8 cellular contexts compared by ENCODE assay signal in the genomic region with DNA sequence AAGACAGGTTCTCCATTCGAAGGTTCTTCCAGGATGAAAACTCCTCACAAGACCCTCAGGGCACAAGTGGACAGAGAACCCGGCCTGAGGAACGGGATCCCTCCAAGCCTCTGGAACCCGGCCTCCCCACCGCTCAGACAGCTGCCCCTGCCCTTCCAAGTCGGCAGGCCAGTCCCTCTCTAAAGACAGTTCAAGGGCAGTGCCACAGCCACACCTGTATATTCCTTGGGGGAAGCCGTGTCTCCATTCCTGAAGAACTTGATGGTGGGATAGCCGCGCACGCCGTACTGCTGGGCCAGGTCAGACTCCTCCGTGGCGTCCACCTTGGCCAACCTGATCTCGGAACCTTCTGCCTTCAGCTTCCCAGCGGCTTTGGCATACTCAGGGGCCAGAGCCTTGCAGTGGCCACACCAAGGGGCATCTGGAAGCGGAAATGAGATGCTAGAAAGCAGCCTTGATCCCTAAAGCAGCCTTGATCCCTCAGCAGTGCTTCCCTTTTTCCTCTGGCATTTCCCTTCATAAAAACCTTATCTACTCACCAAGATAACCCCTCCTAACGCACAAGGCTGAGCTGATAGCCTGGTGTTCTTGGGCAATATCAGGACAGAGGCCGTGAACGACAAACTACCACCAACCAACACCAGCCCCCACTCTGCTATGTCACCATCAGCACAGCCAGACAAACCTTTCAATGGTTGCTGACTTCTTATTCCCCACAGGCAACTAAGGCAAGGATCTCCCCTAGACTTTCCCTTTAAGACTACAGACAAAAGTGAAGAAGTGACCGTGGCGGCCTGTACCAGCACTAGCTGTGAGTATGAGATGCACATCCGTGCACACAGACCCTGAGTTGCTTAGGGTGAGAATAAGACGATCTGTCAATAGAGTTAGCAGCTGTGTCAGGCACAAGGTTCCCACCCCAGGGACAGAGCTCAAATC. TPM values are rescaled to one million over a fixed set of nuclear protein-coding genes. Genes with fewer than 3 reads are reported as not detected.
DNase-seq lines count a peak whose midpoint lies in the region; ATAC-seq, FAIRE-seq and TF ChIP-seq lines count a peak whose summit lies in the region.

No MANE protein-coding gene starts in this region.

- TF ChIP-seq POLR2A in GM12891 (IDR thresholded peaks at IDR 0.05; ENCODE audit: low read depth, low read length): peak; percentile 9; the same call in 1 of the 2 replicates

- H3K79me2 ChIP-seq in fibroblast of lung (ENCODE audit: control insufficient read depth, insufficient read depth, low read length): peaks cover 79% of the 10 kb centered on the region

- H3K9me3 ChIP-seq in RWPE2 (ENCODE audit: severe bottlenecking) (no peaks in the 10 kb centered on the region), fibroblast of lung (ENCODE audit: control insufficient read depth, insufficient read depth, low read depth, low read length) (no peaks in the 10 kb centered on the region)

- peak overlapping the region; percentile 73 for H3K27ac ChIP-seq in RWPE2 (ENCODE audit: poor library complexity, severe bottlenecking)
- peak overlapping the region; percentile 87 for H3K27ac ChIP-seq in fibroblast of lung (ENCODE audit: insufficient read depth, low read length)

- peak overlapping the region; percentile 80 for H3K4me3 ChIP-seq in RWPE2 (ENCODE audit: severe bottlenecking)
- H3K4me3 ChIP-seq in fibroblast of lung (replicated peaks in 1 of 4; ENCODE audit: control extremely low read depth in 1 of 4, insufficient read depth in 1 of 4, low read depth in 3 of 4, low read length in 4 of 4): peak overlapping the region; percentile 77 to 100 (median 97)
- H3K4me3 ChIP-seq in skeletal muscle cell (ENCODE audit: low read depth, low read length): peak overlapping the region; percentile 93

- H3K27me3 ChIP-seq in RWPE2 (ENCODE audit: insufficient read depth, poor library complexity, severe bottlenecking): no peaks in the 10 kb centered on the region
- no peaks in the 10 kb centered on the region for H3K27me3 ChIP-seq in fibroblast of lung (ENCODE audit: control insufficient read depth, insufficient read depth, low read length)

- H3K4me1 ChIP-seq in RWPE2 (ENCODE audit: insufficient read depth, poor library complexity, severe bottlenecking) (peaks cover 8% of the 10 kb centered on the region), fibroblast of lung (ENCODE audit: control insufficient read depth, extremely low read depth, insufficient read depth, low read length) (peaks cover 23% of the 10 kb centered on the region)

- DNase-seq in GM12891 (ENCODE audit: insufficient read length, low spot score) (no peak), RWPE2 (ENCODE audit: low spot score) (no peak), fibroblast of lung (ENCODE audit: low read depth in 2 of 2) (peak in 1 of 2 donors; percentile 18), skeletal muscle cell (ENCODE audit: low read depth) (no peak), GOT3 (lab: John Stamatoyannopoulos, UW) (no peak), NCI-H526 (lab: John Stamatoyannopoulos, UW) (no peak), NCI-H2171 treated with DMSO at 0.1 percent for 48 hours (lab: John Stamatoyannopoulos, UW) (no peak)

- no peaks in the 10 kb centered on the region for H4K20me1 ChIP-seq in fibroblast of lung (ENCODE audit: control insufficient read depth, extremely low read depth, insufficient read depth, low read length)

- H3K4me2 ChIP-seq in fibroblast of lung (ENCODE audit: extremely low read depth, insufficient read depth, low read length): peak overlapping the region; percentile 100

- FAIRE-seq in GM12891 (lab: Jason Lieb, UNC): peak; percentile 72

- TF ChIP-seq CTCF in RWPE2 (IDR thresholded peaks at IDR 0.05; ENCODE audit: poor library complexity, severe bottlenecking) (no peak), fibroblast of lung (conservative IDR thresholded peaks at IDR 0.05 in 1 of 2, IDR thresholded peaks at IDR 0.05 in 1 of 2; ENCODE audit: low read depth in 1 of 2, low read length in 2 of 2) (no peak)

- H3K36me3 ChIP-seq in RWPE2 (ENCODE audit: low read depth): peaks cover 80% of the 10 kb centered on the region
- H3K36me3 ChIP-seq in fibroblast of lung (ENCODE audit: control insufficient read depth, insufficient read depth, low read length): peaks cover 29% of the 10 kb centered on the region

- no peak for ATAC-seq in RWPE2 (ENCODE audit: low read depth)
- ATAC-seq in HG03565 (IDR thresholded peaks at IDR 0.05; ENCODE audit: unreplicated experiment): no peak

- peak overlapping the region; percentile 97 for H3K9ac ChIP-seq in fibroblast of lung (ENCODE audit: insufficient read depth, low read length)

- H2AFZ ChIP-seq in fibroblast of lung (ENCODE audit: low read length): no peak overlapping the region

TF ChIP-seq in GM12891, 5 proteins besides CTCF, POLR2A, EP300 and RAD21:
- TF ChIP-seq POU2F2 (IDR thresholded peaks at IDR 0.05; ENCODE audit: low read depth, low read length) (no peak), POLR2AphosphoS5 (IDR thresholded peaks at IDR 0.05; ENCODE audit: low read depth, low read length) (no peak), SPI1 (IDR thresholded peaks at IDR 0.05; ENCODE audit: low read depth, low read length) (no peak), TAF1 (IDR thresholded peaks at IDR 0.05; ENCODE audit: low read depth, low read length) (no peak), PAX5 (IDR thresholded peaks at IDR 0.05; ENCODE audit: insufficient read depth, low read length, severe bottlenecking) (no peak)

RNA-seq across cellular contexts. Expression of a gene that starts 1.1 kb away (rescaled TPM):
- 414 TPM for polyA plus RNA-seq in GM12891 (2012; ENCODE audit: low read depth, missing spikeins)
- 633 and 1,034 TPM in 2 replicates for total RNA-seq in fibroblast of lung
- 106 and 109 TPM in 2 replicates for polyA plus RNA-seq in fibroblast of lung
- polyA plus RNA-seq in fibroblast of lung (2012): 919 and 1,078 TPM in 2 replicates
- 298 and 690 TPM in 2 replicates for polyA minus RNA-seq in fibroblast of lung (ENCODE audit: low replicate concordance)

RNA-seq across cellular contexts. Expression of a gene that starts 11.9 kb away (rescaled TPM):
- 203 TPM for polyA plus RNA-seq in GM12891 (2012; ENCODE audit: low read depth, missing spikeins)
- total RNA-seq in fibroblast of lung: 61.6 and 95.0 TPM in 2 replicates
- 164 and 254 TPM in 2 replicates for polyA plus RNA-seq in fibroblast of lung
- polyA plus RNA-seq in fibroblast of lung (2012): 723 and 976 TPM in 2 replicates
- polyA minus RNA-seq in fibroblast of lung (ENCODE audit: low replicate concordance): 99.0 and 121 TPM in 2 replicates

RNA-seq across cellular contexts. Expression of a gene that starts 24.4 kb away (rescaled TPM):
- 2.4 TPM for polyA plus RNA-seq in GM12891 (2012; ENCODE audit: low read depth, missing spikeins)
- under 0.01 TPM in 1 of 2 replicates, not detected in the other for total RNA-seq in fibroblast of lung
- polyA plus RNA-seq in fibroblast of lung: not detected in 2 replicates
- polyA plus RNA-seq in fibroblast of lung (2012): not detected in 2 replicates
- not detected in 2 replicates for polyA minus RNA-seq in fibroblast of lung (ENCODE audit: low replicate concordance)

RNA-seq across cellular contexts. Expression of a gene that starts 26.1 kb away (rescaled TPM):
- polyA plus RNA-seq in GM12891 (2012; ENCODE audit: low read depth, missing spikeins): 42.9 TPM
- total RNA-seq in fibroblast of lung: 108 and 118 TPM in 2 replicates
- polyA plus RNA-seq in fibroblast of lung: 37.5 and 37.6 TPM in 2 replicates
- polyA plus RNA-seq in fibroblast of lung (2012): 69.9 and 73.3 TPM in 2 replicates
- polyA minus RNA-seq in fibroblast of lung (ENCODE audit: low replicate concordance): 20.2 and 27.2 TPM in 2 replicates

RNA-seq across cellular contexts. Expression of a gene that starts 32.1 kb away (rescaled TPM):
- polyA plus RNA-seq in GM12891 (2012; ENCODE audit: low read depth, missing spikeins): 112 TPM
- total RNA-seq in fibroblast of lung: 77.3 and 82.2 TPM in 2 replicates
- polyA plus RNA-seq in fibroblast of lung: 41.6 and 81.5 TPM in 2 replicates
- 64.6 and 132 TPM in 2 replicates for polyA plus RNA-seq in fibroblast of lung (2012)
- polyA minus RNA-seq in fibroblast of lung (ENCODE audit: low replicate concordance): 51.1 and 57.5 TPM in 2 replicates
